In the genomic region with DNA sequence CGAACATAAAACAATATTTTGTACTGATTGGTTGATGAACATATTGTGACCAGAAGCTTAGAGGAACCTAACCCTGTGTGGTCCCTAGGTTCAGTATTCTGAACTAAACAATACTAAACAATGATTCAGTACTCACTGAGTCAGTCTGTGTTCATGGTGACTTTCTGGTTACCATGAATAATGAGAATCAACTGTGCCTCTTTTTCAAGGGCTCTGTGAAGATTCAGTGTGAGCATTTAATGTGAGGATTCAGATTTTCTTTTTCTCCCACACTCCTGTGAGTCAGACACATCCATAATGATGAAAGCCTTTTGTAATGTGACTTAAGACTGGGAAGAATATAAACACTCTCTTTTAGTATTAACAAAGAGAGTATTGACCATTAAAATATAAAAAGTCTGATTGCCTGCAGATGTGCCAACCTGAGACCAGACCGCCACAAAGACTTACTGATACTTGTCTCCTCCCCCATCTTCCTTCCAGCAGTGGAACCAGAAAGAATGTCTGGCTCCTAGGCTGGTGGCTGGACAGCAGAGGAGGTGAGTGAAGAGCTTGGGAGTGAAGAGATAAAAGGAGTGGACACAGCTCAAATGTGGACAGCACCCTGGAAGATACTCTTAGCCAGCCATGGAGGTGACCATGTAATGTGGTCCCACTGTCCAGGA, we compare ENCODE assay signal across 1 cellular context.
TF ChIP-seq lines count a peak whose summit lies in the region.

No MANE protein-coding gene starts in this region.

TF ChIP-seq in IMR-90, 13 proteins besides CTCF, POLR2A, EP300 and RAD21 (continued from another document):
- TF ChIP-seq, protein P1, sequence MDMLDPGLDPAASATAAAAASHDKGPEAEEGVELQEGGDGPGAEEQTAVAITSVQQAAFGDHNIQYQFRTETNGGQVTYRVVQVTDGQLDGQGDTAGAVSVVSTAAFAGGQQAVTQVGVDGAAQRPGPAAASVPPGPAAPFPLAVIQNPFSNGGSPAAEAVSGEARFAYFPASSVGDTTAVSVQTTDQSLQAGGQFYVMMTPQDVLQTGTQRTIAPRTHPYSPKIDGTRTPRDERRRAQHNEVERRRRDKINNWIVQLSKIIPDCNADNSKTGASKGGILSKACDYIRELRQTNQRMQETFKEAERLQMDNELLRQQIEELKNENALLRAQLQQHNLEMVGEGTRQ (IDR thresholded peaks at IDR 0.05; ENCODE audit: low read depth, low read length) = no peak
- no peak for TF ChIP-seq BHLHE40 (IDR thresholded peaks at IDR 0.05; ENCODE audit: low read depth, low read length)
- TF ChIP-seq NFE2L2 (IDR thresholded peaks at IDR 0.05; ENCODE audit: low read depth, low read length) = no peak; the same call in 1 of the 2 replicates
- TF ChIP-seq SMC3 (IDR thresholded peaks at IDR 0.05; ENCODE audit: low read depth, low read length) = no peak
- no peak for TF ChIP-seq ELK1 (IDR thresholded peaks at IDR 0.05; ENCODE audit: borderline replicate concordance, low read depth, low read length)
